ENCODE assay signal across 20 cellular contexts in genomic region chr5:123414975-123415374, GRCh38. TPM values are rescaled to one million over a fixed set of nuclear protein-coding genes. Genes with fewer than 3 reads are reported as not detected.
DNase-seq lines count a peak whose midpoint lies in the region; ATAC-seq, FAIRE-seq and TF ChIP-seq lines count a peak whose summit lies in the region.
"Had no signal": no experiment of that assay in that cellular context is flagged by ENCODE, and none has a peak within 500 bp of the region (broad histone marks: within the 10 kb centered on the region; RNA-seq: fewer than 3 reads in every experiment).

No MANE protein-coding gene starts in this region.

- H3K4me3 ChIP-seq in HUES64 (ENCODE audit: low read length), result no peak overlapping the region
- H3K4me3 ChIP-seq: K562 had no signal

- no peak for FAIRE-seq in GM19239 (lab: Jason Lieb, UNC)
- FAIRE-seq: HTR-8/SVneo, K562 had no signal

- TF ChIP-seq CTCF in activated B cell treated with CpG ODN at 0.5 μM for 24 hours (IDR thresholded peaks at IDR 0.05) (no peak), progenitor cell of endocrine pancreas (IDR thresholded peaks at IDR 0.05; ENCODE audit: unreplicated experiment) (no peak)

- H3K27ac ChIP-seq in HUES64 (ENCODE audit: low read depth, low read length), result peak overlapping the region; percentile 34; the same call in 1 of the 2 replicates

- no peak for DNase-seq in activated B cell treated with CpG ODN at 0.5 μM for 24 hours
- DNase-seq in iPS-NIHi7 (ENCODE audit: extremely low spot score), result peak; percentile 14
- no peak for DNase-seq in progenitor cell of endocrine pancreas (ENCODE audit: low spot score, unreplicated experiment)
- no peak for DNase-seq in GM19239 (ENCODE audit: insufficient read length, low spot score)
- no peak for DNase-seq in activated T-cell treated with anti-CD3 and anti-CD28 coated beads for 4 hours
- DNase-seq: Calu3; CD4-positive, CD25-positive, alpha-beta regulatory T cell; DMS79; HCEC 1CT; NCI-H1417; NCI-H2029; NCI-H2171; NCI-H748 treated with DMSO at 0.1 percent for 48 hours; OCI-M1; RPMI8226 had no signal

- H3K9me3 ChIP-seq in HUES64 (ENCODE audit: insufficient read depth, low read depth, low read length), result no peaks in the 10 kb centered on the region

- intact Hi-C loops in activated B cell treated with CpG ODN at 0.5 μM for 24 hours (cut with micrococcal nuclease), result no loop called here

- H3K4me1 Mint-ChIP-seq in activated B cell treated with CpG ODN at 0.5 μM for 24 hours (peaks cover 12% of the 10 kb centered on the region), progenitor cell of endocrine pancreas (ENCODE audit: low read depth) (peaks cover 3% of the 10 kb centered on the region)

- H3K9me3 Mint-ChIP-seq in activated B cell treated with CpG ODN at 0.5 μM for 24 hours (no peaks in the 10 kb centered on the region), progenitor cell of endocrine pancreas (ENCODE audit: low read depth) (no peaks in the 10 kb centered on the region)

- H3K27me3 ChIP-seq in HUES64 (ENCODE audit: insufficient read depth, low read length), result no peaks in the 10 kb centered on the region

- H3K4me1 ChIP-seq in HUES64 (ENCODE audit: insufficient read depth, low read length), result peaks cover 5% of the 10 kb centered on the region; the same call in 1 of the 2 replicates

- POLR2A ChIA-PET in activated B cell treated with CpG ODN at 0.5 μM for 24 hours (lab: Charles Lee), result interaction anchor here (0.6 kb wide), 1 partner anchor 8 kb away, joined by 5 read pairs; the partner anchor contains the start of gene CEP120

- peaks cover 70% of the 10 kb centered on the region for H3K36me3 ChIP-seq in HUES64 (ENCODE audit: insufficient read depth, low read length)

- H3K36me3 Mint-ChIP-seq in activated B cell treated with CpG ODN at 0.5 μM for 24 hours (ENCODE audit: low read depth) (peaks cover 62% of the 10 kb centered on the region), progenitor cell of endocrine pancreas (ENCODE audit: insufficient read depth) (peaks cover 27% of the 10 kb centered on the region)

- H3K4me3 Mint-ChIP-seq in activated B cell treated with CpG ODN at 0.5 μM for 24 hours (no peak overlapping the region), progenitor cell of endocrine pancreas (ENCODE audit: low read depth) (no peak overlapping the region)
- H3K4me3 Mint-ChIP-seq: B cell had no signal

- H3K9ac ChIP-seq in HUES64 (ENCODE audit: low read depth, low read length), result no peak overlapping the region

- H3K27ac Mint-ChIP-seq in activated B cell treated with CpG ODN at 0.5 μM for 24 hours (peak overlapping the region; percentile 13), progenitor cell of endocrine pancreas (peak overlapping the region; percentile 4)
- H3K27ac Mint-ChIP-seq: B cell had no signal

- H3K27me3 Mint-ChIP-seq in activated B cell treated with CpG ODN at 0.5 μM for 24 hours (no peaks in the 10 kb centered on the region), progenitor cell of endocrine pancreas (no peaks in the 10 kb centered on the region)
- H3K27me3 Mint-ChIP-seq: B cell; CD4-positive, CD25-positive, alpha-beta regulatory T cell had no signal

- CTCF ChIA-PET in activated B cell treated with CpG ODN at 0.5 μM for 24 hours (lab: Charles Lee), result no interaction called here

- ATAC-seq in activated B cell treated with CpG ODN at 0.5 μM for 24 hours (ENCODE audit: low read depth) (no peak), HG02623 (IDR thresholded peaks at IDR 0.05; ENCODE audit: unreplicated experiment) (no peak)
- ATAC-seq: K562 had no signal

RNA-seq across cellular contexts. Expression of gene CEP120, which starts 8.2 kb away (rescaled TPM):
- polyA plus RNA-seq in HUES64 (2013, experiment 1 of 2), result 10.2 TPM
- polyA plus RNA-seq in HUES64 (2013, experiment 2 of 2), result 11.8 TPM
- total RNA-seq in activated B cell treated with CpG ODN at 0.5 μM for 24 hours (39.2 and 43.1 TPM in 2 replicates), progenitor cell of endocrine pancreas (21.8 and 23.4 TPM in 2 replicates)
